In the genomic region with DNA sequence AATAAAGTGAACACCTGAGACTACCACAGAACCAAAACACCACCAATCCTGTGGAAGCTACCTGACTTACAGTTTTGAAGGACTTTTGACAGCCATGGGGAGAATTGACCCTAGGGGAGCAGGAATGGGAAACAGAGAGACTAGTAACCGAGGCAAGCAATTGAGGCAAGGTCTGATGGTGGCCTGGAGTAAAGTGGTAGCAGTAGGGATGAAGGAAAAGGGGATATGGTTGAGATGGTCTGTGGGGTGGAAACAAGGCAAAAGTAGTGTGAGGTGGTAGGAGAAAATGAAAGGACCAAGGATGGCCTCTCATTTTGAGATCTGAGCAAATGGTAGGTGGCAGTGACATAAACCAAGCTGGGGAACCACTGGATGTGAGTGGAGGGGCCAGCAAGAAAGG, we compare ENCODE assay signal across 1 cellular context.
TF ChIP-seq lines count a peak whose summit lies in the region.

No MANE protein-coding gene starts in this region.

TF ChIP-seq in SK-N-SH treated with all-trans-retinoic acid at 6 μM for 48 hours, 23 proteins besides CTCF, POLR2A, EP300 and RAD21:
- TF ChIP-seq ZNF565 (CRISPR knock-in tag; conservative IDR thresholded peaks at IDR 0.05; ENCODE audit: low read depth) (no peak), SNAI2 (CRISPR knock-in tag; IDR thresholded peaks at IDR 0.05) (no peak), CSDC2 (CRISPR knock-in tag; IDR thresholded peaks at IDR 0.05) (no peak), ISL1 (CRISPR knock-in tag; IDR thresholded peaks at IDR 0.05) (no peak), ARNTL (CRISPR knock-in tag; IDR thresholded peaks at IDR 0.05; ENCODE audit: borderline replicate concordance, low read depth) (no peak), ZFP3 (CRISPR knock-in tag; IDR thresholded peaks at IDR 0.05) (no peak)
